Comparison of ENCODE assay signal across 14 cellular contexts in the genomic region with DNA sequence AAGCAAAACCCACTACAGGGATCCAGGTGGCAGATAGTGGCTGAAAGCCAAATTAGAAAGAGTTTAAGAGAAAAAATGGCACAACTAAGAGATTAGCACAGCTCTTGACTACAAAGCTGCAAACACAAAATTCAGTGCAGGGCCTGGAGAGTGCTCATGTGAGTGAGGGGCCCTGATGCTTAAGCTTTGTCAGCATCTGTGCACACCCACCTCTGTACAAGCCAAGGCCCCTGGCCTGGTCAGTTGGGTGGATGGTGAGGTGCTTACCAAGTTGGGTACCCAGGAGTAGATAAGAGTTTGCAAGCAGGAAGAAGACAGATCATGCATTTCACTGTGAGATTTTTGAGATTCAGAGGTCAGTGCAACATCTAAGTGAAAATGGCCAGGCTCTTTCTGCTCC.
A peak's percentile ranks its signal among the peaks of the same experiment; 100 is the strongest.
DNase-seq lines count a peak whose midpoint lies in the region; ATAC-seq, FAIRE-seq and TF ChIP-seq lines count a peak whose summit lies in the region.
"Had no signal": no experiment of that assay in that cellular context is flagged by ENCODE, and none has a peak within 500 bp of the region (broad histone marks: within the 10 kb centered on the region; RNA-seq: fewer than 3 reads in every experiment).

No MANE protein-coding gene starts in this region.

- peaks cover 0 to 7% (median 3%) of the 10 kb centered on the region in 3 donors for H3K27me3 Mint-ChIP-seq in CD14-positive monocyte (ENCODE audit: low read depth in 3 of 3)
- no peaks in the 10 kb centered on the region for H3K27me3 Mint-ChIP-seq in activated naive CD8-positive, alpha-beta T cell treated with anti-CD3 and anti-CD28 coated beads for 36 hours

- TF ChIP-seq POLR2A in GM12891 (IDR thresholded peaks at IDR 0.05; ENCODE audit: low read depth, low read length): no peak
- TF ChIP-seq POLR2A in stomach (IDR thresholded peaks at IDR 0.05): no peak

- H3K27me3 ChIP-seq in stomach: no peaks in the 10 kb centered on the region

- peak overlapping the region; percentile 13 to 84 (median 77) for H3K27ac Mint-ChIP-seq in CD14-positive monocyte
- H3K27ac Mint-ChIP-seq in activated naive CD8-positive, alpha-beta T cell treated with anti-CD3 and anti-CD28 coated beads for 36 hours: peak overlapping the region; percentile 62

- peaks cover 0 to 34% (median 5%) of the 10 kb centered on the region in 4 donors for H3K4me1 ChIP-seq in stomach

- TF ChIP-seq CTCF in CD14-positive monocyte (IDR thresholded peaks at IDR 0.05) (no peak), stomach (IDR thresholded peaks at IDR 0.05) (no peak)

- peak overlapping the region in 1 of 2 donors; percentile 26 for H3K4me3 Mint-ChIP-seq in CD14-positive monocyte
- H3K4me3 Mint-ChIP-seq in activated naive CD8-positive, alpha-beta T cell treated with anti-CD3 and anti-CD28 coated beads for 36 hours: no peak overlapping the region
- H3K4me3 Mint-ChIP-seq: nephron had no signal

- peak overlapping the region in 2 of 5 donors; percentile 4 to 25 for H3K27ac ChIP-seq in stomach

- H3K4me1 Mint-ChIP-seq in CD14-positive monocyte: peaks cover 65% of the 10 kb centered on the region
- peaks cover 57% of the 10 kb centered on the region for H3K4me1 Mint-ChIP-seq in activated naive CD8-positive, alpha-beta T cell treated with anti-CD3 and anti-CD28 coated beads for 36 hours

- intact Hi-C loops in CD14-positive monocyte (cut with micrococcal nuclease): loop anchor here in 1 of 2 donors (10.0 kb wide), 1 partner anchor 61 kb away; the partner anchor contains the start of gene ATP1B1
- intact Hi-C loops in stomach (cut with DNase I; ENCODE audit: low total_unique reads): no loop called here

- H3K9me3 Mint-ChIP-seq in CD14-positive monocyte: peaks cover 0 to 4% (median 2%) of the 10 kb centered on the region in 7 donors
- H3K9me3 Mint-ChIP-seq in activated naive CD8-positive, alpha-beta T cell treated with anti-CD3 and anti-CD28 coated beads for 36 hours: no peaks in the 10 kb centered on the region

- FAIRE-seq in GM12891 (lab: Jason Lieb, UNC): peak; percentile 41
- FAIRE-seq: frontal cortex, HepG2, kidney had no signal

- H3K9me3 ChIP-seq in stomach: no peaks in the 10 kb centered on the region

- peaks cover 0 to 2% of the 10 kb centered on the region in 2 donors for H3K36me3 Mint-ChIP-seq in CD14-positive monocyte
- H3K36me3 Mint-ChIP-seq in activated naive CD8-positive, alpha-beta T cell treated with anti-CD3 and anti-CD28 coated beads for 36 hours: peaks cover 10% of the 10 kb centered on the region

- peak; percentile 12 for ATAC-seq in HG03097 (IDR thresholded peaks at IDR 0.05; ENCODE audit: low FRiP score, unreplicated experiment)
- ATAC-seq: HepG2 had no signal

- TF ChIP-seq EP300 in stomach (IDR thresholded peaks at IDR 0.05): no peak

- no peaks in the 10 kb centered on the region for H3K36me3 ChIP-seq in stomach

- DNase-seq in CD14-positive monocyte (ENCODE audit: low spot score) (no peak), GM12891 (ENCODE audit: insufficient read length, low spot score) (no peak), mesenteric fat pad (ENCODE audit: low spot score) (no peak), NCI-H1092 treated with DMSO at 0.1 percent for 48 hours (lab: John Stamatoyannopoulos, UW) (no peak), OCI-M1 (lab: John Stamatoyannopoulos, UW) (no peak), stomach (no peak)
- no peak for DNase-seq in activated naive CD8-positive, alpha-beta T cell treated with anti-CD3 and anti-CD28 coated beads for 36 hours
- DNase-seq: kidney; SHP77; stimulated activated CD4-positive, alpha-beta T cell treated with anti-CD3 and anti-CD28 coated beads, Interleukin-12 subunit alpha, Interleukin-12 subunit beta, amount 100 ng/mL, for 4 hours had no signal

- H3K4me3 ChIP-seq in stomach: no peak overlapping the region

TF ChIP-seq in GM12891, 5 proteins besides CTCF, POLR2A, EP300 and RAD21:
- no peak for TF ChIP-seq POU2F2 (IDR thresholded peaks at IDR 0.05; ENCODE audit: low read depth, low read length)
- no peak for TF ChIP-seq POLR2AphosphoS5 (IDR thresholded peaks at IDR 0.05; ENCODE audit: low read depth, low read length)
- no peak for TF ChIP-seq TAF1 (IDR thresholded peaks at IDR 0.05; ENCODE audit: low read depth, low read length)
- TF ChIP-seq SPI1 (IDR thresholded peaks at IDR 0.05; ENCODE audit: low read depth, low read length): no peak
- TF ChIP-seq PAX5 (IDR thresholded peaks at IDR 0.05; ENCODE audit: insufficient read depth, low read length, severe bottlenecking): no peak
